In the genomic region with DNA sequence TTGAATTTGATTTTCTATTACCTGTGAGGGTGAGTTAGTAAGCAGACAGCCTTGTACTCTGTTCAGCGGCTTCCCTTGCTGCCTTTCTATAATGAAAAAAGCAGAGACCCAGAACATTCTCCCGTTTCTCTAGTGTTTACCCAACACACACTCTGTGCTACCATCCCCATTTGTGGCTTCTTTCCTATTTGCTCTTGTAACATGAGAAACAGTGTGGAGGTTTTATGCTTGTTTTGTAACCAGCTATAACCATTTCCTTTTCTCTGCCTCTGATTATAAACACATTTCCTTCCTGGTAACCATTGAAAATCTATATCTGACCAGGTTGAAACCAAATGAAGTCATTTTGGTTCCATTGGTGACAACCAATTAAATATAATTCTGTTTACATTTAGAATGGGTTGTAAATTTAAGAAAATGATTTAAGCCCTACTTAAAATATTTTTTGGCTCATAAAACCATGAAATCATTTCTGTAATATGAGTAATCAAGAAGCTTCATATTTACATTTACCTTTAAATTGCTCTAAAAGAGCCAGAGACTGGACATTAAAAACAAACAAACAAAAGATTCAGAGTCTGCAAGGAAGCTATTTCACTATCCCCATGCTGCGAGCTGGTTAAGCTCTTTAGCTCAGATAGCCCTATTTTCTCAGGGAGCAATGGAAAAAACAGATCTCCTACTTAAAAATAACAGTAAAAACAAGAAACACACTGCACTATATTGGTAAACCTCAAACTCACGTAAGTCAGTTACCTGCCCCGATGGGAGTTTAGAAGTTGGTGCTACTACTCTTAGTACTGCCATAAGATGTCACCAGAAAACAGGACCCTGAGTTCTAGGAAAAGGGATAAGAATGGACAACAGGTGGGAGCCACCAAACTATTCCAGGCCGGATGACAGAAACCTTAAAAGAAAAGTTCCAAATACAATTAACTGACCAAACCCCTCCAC, we compare ENCODE assay signal across 8 cellular contexts.
DNase-seq lines count a peak whose midpoint lies in the region; ATAC-seq, FAIRE-seq and TF ChIP-seq lines count a peak whose summit lies in the region.

No MANE protein-coding gene starts in this region.

- ATAC-seq in GM21447 (IDR thresholded peaks at IDR 0.05; ENCODE audit: unreplicated experiment) (peak; percentile 30), HG03025 (IDR thresholded peaks at IDR 0.05; ENCODE audit: low FRiP score, unreplicated experiment) (no peak)

- TF ChIP-seq CTCF in breast epithelium (IDR thresholded peaks at IDR 0.05): no peak

- peaks cover 17% of the 10 kb centered on the region for H3K4me1 Mint-ChIP-seq in activated T-cell treated with anti-CD3 and anti-CD28 coated beads, Interleukin-2, amount 50 U/mL, for 24 hours (ENCODE audit: low read depth)

- peak overlapping the region; percentile 75 to 77 for H3K27ac ChIP-seq in breast epithelium

- no peaks in the 10 kb centered on the region for H3K36me3 Mint-ChIP-seq in activated T-cell treated with anti-CD3 and anti-CD28 coated beads, Interleukin-2, amount 50 U/mL, for 24 hours (ENCODE audit: low read depth)

- H3K4me1 ChIP-seq in breast epithelium: peaks cover 0 to 4% of the 10 kb centered on the region in 2 donors

- H3K4me3 Mint-ChIP-seq in activated T-cell treated with anti-CD3 and anti-CD28 coated beads, Interleukin-2, amount 50 U/mL, for 24 hours: no peak overlapping the region

- H3K36me3 ChIP-seq in breast epithelium: no peaks in the 10 kb centered on the region

- no peaks in the 10 kb centered on the region for H3K9me3 Mint-ChIP-seq in activated T-cell treated with anti-CD3 and anti-CD28 coated beads, Interleukin-2, amount 50 U/mL, for 24 hours

- no peaks in the 10 kb centered on the region for H3K9me3 ChIP-seq in breast epithelium

- DNase-seq in NCI-H1417 (lab: John Stamatoyannopoulos, UW) (peak; percentile 57 to 89 (median 84)), breast epithelium (ENCODE audit: low spot score in 2 of 2) (no peak), renal cortical epithelial cell (ENCODE audit: low read depth) (peak; percentile 82), frontal cortex (ENCODE audit: low spot score in 2 of 2) (no peak), amygdala (lab: John Stamatoyannopoulos, UW) (no peak)
- no peak for DNase-seq in activated T-cell treated with anti-CD3 and anti-CD28 coated beads, Interleukin-2, amount 50 U/mL, for 24 hours

- no peak for FAIRE-seq in frontal cortex (lab: Jason Lieb, UNC)

- H3K27ac Mint-ChIP-seq in activated T-cell treated with anti-CD3 and anti-CD28 coated beads, Interleukin-2, amount 50 U/mL, for 24 hours: no peak overlapping the region

- no peak overlapping the region for H3K4me3 ChIP-seq in breast epithelium

- intact Hi-C loops in breast epithelium (cut with DNase I; ENCODE audit: low total_unique reads): no loop called here

- no peaks in the 10 kb centered on the region for H3K27me3 Mint-ChIP-seq in activated T-cell treated with anti-CD3 and anti-CD28 coated beads, Interleukin-2, amount 50 U/mL, for 24 hours

- H3K27me3 ChIP-seq in breast epithelium: no peaks in the 10 kb centered on the region

- no peak for TF ChIP-seq POLR2A in breast epithelium (IDR thresholded peaks at IDR 0.05)

Comparison
In these comparisons a context has a peak if more than half of its experiments do, and no peak if none do; other contexts are left out.
1. DNase-seq: peak in NCI-H1417 (3 of 3) and renal cortical epithelial cell (single experiment); none in breast epithelium (0 of 2), activated T-cell treated with anti-CD3 and anti-CD28 coated beads, Interleukin-2, amount 50 U/mL, for 24 hours (single experiment), frontal cortex (0 of 2) and amygdala (0 of 56).